In the genomic region with DNA sequence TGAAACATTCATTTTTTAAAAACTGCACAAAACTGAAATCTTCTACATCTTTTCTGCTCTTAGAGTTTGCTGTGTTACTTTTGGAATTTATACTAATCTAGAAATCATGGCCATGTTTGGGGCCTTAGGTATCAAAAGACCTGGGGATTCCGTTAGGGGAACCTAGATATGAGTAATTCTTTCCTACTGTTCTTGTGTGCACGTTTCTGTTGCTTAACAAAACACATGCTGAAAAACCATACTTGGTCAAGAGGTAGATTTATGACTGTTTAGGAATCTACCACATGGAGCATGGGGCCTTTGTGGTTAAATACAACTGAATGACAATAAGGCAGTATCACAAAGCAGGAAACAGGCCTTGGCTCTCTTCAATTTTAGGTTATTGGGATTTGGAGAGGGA, we compare ENCODE assay signal across 9 cellular contexts.
DNase-seq lines count a peak whose midpoint lies in the region; ATAC-seq, FAIRE-seq and TF ChIP-seq lines count a peak whose summit lies in the region.
"Had no signal": no experiment of that assay in that cellular context is flagged by ENCODE, and none has a peak within 500 bp of the region (broad histone marks: within the 10 kb centered on the region; RNA-seq: fewer than 3 reads in every experiment).

No MANE protein-coding gene starts in this region.

- no peaks in the 10 kb centered on the region for H4K20me1 ChIP-seq in Loucy (ENCODE audit: insufficient read depth, low read length, poor library complexity, severe bottlenecking)

- H3K27ac ChIP-seq in tibial nerve: no peak overlapping the region

- H3K4me3 Mint-ChIP-seq in chondrocyte (ENCODE audit: unreplicated experiment): no peak overlapping the region
- H3K4me3 Mint-ChIP-seq in endothelial cell (ENCODE audit: unreplicated experiment): no peak overlapping the region

- H3K36me3 ChIP-seq in Loucy (ENCODE audit: insufficient read depth, low read length) (no peaks in the 10 kb centered on the region), kidney epithelial cell (ENCODE audit: control insufficient read depth, insufficient read depth, low read length) (no peaks in the 10 kb centered on the region), tibial nerve (no peaks in the 10 kb centered on the region)

- peak overlapping the region; percentile 8 for H3K4me3 ChIP-seq in Loucy (ENCODE audit: low read length, poor library complexity, severe bottlenecking)
- H3K4me3 ChIP-seq in kidney epithelial cell (ENCODE audit: low read depth, low read length): no peak overlapping the region
- H3K4me3 ChIP-seq in tibial nerve: no peak overlapping the region

- TF ChIP-seq CTCF in Loucy (conservative IDR thresholded peaks at IDR 0.05; ENCODE audit: low read length): no peak
- no peak for TF ChIP-seq CTCF in kidney epithelial cell (IDR thresholded peaks at IDR 0.05; ENCODE audit: insufficient read depth, low read length, poor library complexity, severe bottlenecking)
- TF ChIP-seq CTCF in chondrocyte (IDR thresholded peaks at IDR 0.05): no peak
- no peak for TF ChIP-seq CTCF in endothelial cell (IDR thresholded peaks at IDR 0.05; ENCODE audit: unreplicated experiment)
- no peak for TF ChIP-seq CTCF in tibial nerve (IDR thresholded peaks at IDR 0.05)

- H2AFZ ChIP-seq in Loucy (ENCODE audit: low read length): peak overlapping the region; percentile 31; the same call in 1 of the 2 replicates

- H3F3A ChIP-seq in Loucy (ENCODE audit: low read depth): peaks cover 3% of the 10 kb centered on the region; the same call in 1 of the 2 replicates

- FAIRE-seq in H54 (lab: Jason Lieb, UNC): peak; percentile 95

- H3K9me3 Mint-ChIP-seq in chondrocyte (ENCODE audit: low read depth) (peaks cover 9% of the 10 kb centered on the region), endothelial cell (ENCODE audit: unreplicated experiment) (no peaks in the 10 kb centered on the region)

- H3K9me2 ChIP-seq in Loucy (replicated peaks; ENCODE audit: low read depth, low read length): no peaks in the 10 kb centered on the region

- ATAC-seq in GM18520 (IDR thresholded peaks at IDR 0.05; ENCODE audit: unreplicated experiment) (peak; percentile 86), HG03139 (IDR thresholded peaks at IDR 0.05; ENCODE audit: unreplicated experiment) (no peak)

- H3K27ac Mint-ChIP-seq in chondrocyte (ENCODE audit: unreplicated experiment) (no peak overlapping the region), endothelial cell (ENCODE audit: unreplicated experiment) (no peak overlapping the region)

- no peak for TF ChIP-seq EP300 in tibial nerve (IDR thresholded peaks at IDR 0.05)

- H3K4me1 Mint-ChIP-seq in chondrocyte (ENCODE audit: low read depth) (peaks cover 2% of the 10 kb centered on the region), endothelial cell (ENCODE audit: unreplicated experiment) (peaks cover 4% of the 10 kb centered on the region)

- DNase-seq in H54 (ENCODE audit: insufficient read length, low spot score) (no peak), kidney epithelial cell (ENCODE audit: low read depth) (peak; percentile 56), chondrocyte (ENCODE audit: low spot score) (no peak), endothelial cell (ENCODE audit: low spot score) (no peak), tibial nerve (ENCODE audit: low spot score in 2 of 2) (no peak)
- DNase-seq: NCI-H2107 had no signal

- H3K9me3 ChIP-seq in Loucy (ENCODE audit: insufficient read depth, low read depth, low read length): no peaks in the 10 kb centered on the region
- H3K9me3 ChIP-seq in tibial nerve: no peaks in the 10 kb centered on the region

- TF ChIP-seq POLR2A in H54 (IDR thresholded peaks at IDR 0.05; ENCODE audit: low read depth, low read length) (no peak), tibial nerve (IDR thresholded peaks at IDR 0.05) (no peak)

- H3K4me1 ChIP-seq in Loucy (ENCODE audit: insufficient read depth, low read length, poor library complexity, severe bottlenecking): peaks cover 36% of the 10 kb centered on the region
- peaks cover 0 to 22% (median 7%) of the 10 kb centered on the region in 4 donors for H3K4me1 ChIP-seq in tibial nerve

- WGBS in tibial nerve, 2 donors: 33 to 35% methylated on average over 2 of the region's 2 CpGs

- H3K27me3 Mint-ChIP-seq in chondrocyte (ENCODE audit: low read depth) (no peaks in the 10 kb centered on the region), endothelial cell (ENCODE audit: unreplicated experiment) (no peaks in the 10 kb centered on the region)

- no peaks in the 10 kb centered on the region for H3K79me2 ChIP-seq in Loucy (ENCODE audit: insufficient read depth, low read length)

- H3K4me2 ChIP-seq in Loucy (ENCODE audit: low read depth, low read length, poor library complexity, severe bottlenecking): peak overlapping the region; percentile 47

- no peaks in the 10 kb centered on the region for H3K27me3 ChIP-seq in Loucy (ENCODE audit: insufficient read depth, low read length, poor library complexity, severe bottlenecking)
- H3K27me3 ChIP-seq in kidney epithelial cell (ENCODE audit: control insufficient read depth, insufficient read depth, low read length): no peaks in the 10 kb centered on the region
- H3K27me3 ChIP-seq in tibial nerve: no peaks in the 10 kb centered on the region

- no peaks in the 10 kb centered on the region for H3K36me3 Mint-ChIP-seq in chondrocyte (ENCODE audit: low read depth)
- no peaks in the 10 kb centered on the region for H3K36me3 Mint-ChIP-seq in endothelial cell (ENCODE audit: low read depth, unreplicated experiment)

- H3K9ac ChIP-seq in Loucy (ENCODE audit: low read depth, low read length, poor library complexity, severe bottlenecking): no peak overlapping the region
